In the genomic region with DNA sequence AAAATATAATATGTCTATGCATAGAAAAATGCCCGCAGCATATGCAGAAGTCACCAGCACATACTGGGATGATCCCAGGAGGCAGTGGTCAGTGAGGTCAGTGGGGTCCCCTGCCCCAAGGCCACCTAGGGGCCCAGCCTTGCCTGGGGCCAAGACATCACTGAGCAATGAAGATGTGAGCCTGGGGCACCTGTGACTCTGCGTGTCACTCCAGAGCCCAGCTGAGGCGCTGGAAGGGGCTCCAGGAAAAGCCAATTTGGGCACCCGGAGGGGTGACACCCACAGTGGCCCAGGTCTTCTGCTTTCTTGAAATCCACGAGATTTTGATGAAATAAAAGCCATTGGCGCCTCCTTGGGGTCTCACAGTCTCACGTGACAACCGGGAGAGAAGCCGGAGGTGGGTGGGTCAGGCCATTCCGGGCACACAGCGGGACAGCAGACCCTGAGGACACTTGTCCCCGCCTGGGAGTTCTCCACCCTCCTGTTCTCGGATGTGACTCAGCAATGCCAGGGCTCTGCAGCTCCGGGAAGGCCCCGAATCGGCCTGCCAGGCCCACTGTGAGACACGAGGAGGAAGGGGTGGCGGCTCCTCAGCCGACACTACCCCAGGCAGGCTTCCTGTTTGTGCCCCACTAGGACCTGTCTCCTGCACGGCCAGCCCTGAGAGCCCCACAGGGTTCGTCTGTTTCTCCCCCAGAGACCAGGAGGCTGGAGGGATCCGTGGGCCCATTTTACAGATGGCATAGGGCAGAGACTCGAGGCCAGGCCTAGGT, we compare ENCODE assay signal across 8 cellular contexts. TPM values are rescaled to one million over a fixed set of nuclear protein-coding genes. Genes with fewer than 3 reads are reported as not detected.
DNase-seq lines count a peak whose midpoint lies in the region; TF ChIP-seq lines count a peak whose summit lies in the region.

No MANE protein-coding gene starts in this region.

- H3K9me3 ChIP-seq in ascending aorta (no peaks in the 10 kb centered on the region), parathyroid adenoma (ENCODE audit: control insufficient read depth, low read length) (no peaks in the 10 kb centered on the region)

- H3K27me3 ChIP-seq in ascending aorta (no peaks in the 10 kb centered on the region), parathyroid adenoma (ENCODE audit: control insufficient read depth, insufficient read depth, low read length) (no peaks in the 10 kb centered on the region)

- no peak overlapping the region for H2AFZ ChIP-seq in parathyroid adenoma

- H3K27ac ChIP-seq in ascending aorta (peak overlapping the region; percentile 58 to 68), parathyroid adenoma (peak overlapping the region; percentile 70)

- H3K4me2 ChIP-seq in parathyroid adenoma (ENCODE audit: low read length): no peak overlapping the region

- no peaks in the 10 kb centered on the region for H3K36me3 ChIP-seq in ascending aorta
- H3K36me3 ChIP-seq in parathyroid adenoma (ENCODE audit: control insufficient read depth, insufficient read depth, low read length): no peaks in the 10 kb centered on the region

- H3K79me2 ChIP-seq in parathyroid adenoma: no peaks in the 10 kb centered on the region

- no peak overlapping the region for H3K4me3 ChIP-seq in ascending aorta
- no peak overlapping the region for H3K4me3 ChIP-seq in parathyroid adenoma (ENCODE audit: low read depth, low read length)

- intact Hi-C loops in ascending aorta (cut with DNase I): loop anchor here (1.0 to 5.0 kb wide), 2 partner anchors 66 to 118 kb away; no protein-coding TSS in a partner anchor

- H3K4me1 ChIP-seq in ascending aorta (peaks cover 3 to 6% of the 10 kb centered on the region in 2 donors), parathyroid adenoma (peaks cover 10% of the 10 kb centered on the region)

- DNase-seq in H4 (ENCODE audit: low spot score): peak; percentile 40
- DNase-seq in SKM-1 (lab: John Stamatoyannopoulos, UW; ENCODE audit: unreplicated experiment): peak; percentile 15
- DNase-seq in ascending aorta (ENCODE audit: low spot score in 2 of 2): peak; percentile 60 to 82
- DNase-seq in SHP77 treated with DMSO at 0.1 percent for 48 hours (lab: John Stamatoyannopoulos, UW): no peak
- DNase-seq in G401 (ENCODE audit: low spot score): no peak
- DNase-seq in AG08395 (ENCODE audit: low spot score): no peak
- no peak for DNase-seq in effector CD8-positive, alpha-beta T cell (lab: John Stamatoyannopoulos, UW)

- in situ Hi-C loops in G401 (cut with HindIII; ENCODE audit: low sequenced_read_pairs): no loop called here

- no peak overlapping the region for H3K9ac ChIP-seq in parathyroid adenoma

- no peak for TF ChIP-seq CTCF in ascending aorta (IDR thresholded peaks at IDR 0.05)
- no peak for TF ChIP-seq CTCF in parathyroid adenoma (IDR thresholded peaks at IDR 0.05)

RNA-seq across cellular contexts. Expression of a gene that starts 24.4 kb away (rescaled TPM):
- total RNA-seq in H4 (2014; rRNA removed; shearing (Covaris generic)): 4.7 and 4.9 TPM in 2 replicates
- 160 TPM for total RNA-seq in ascending aorta
- 9.2 and 10.3 TPM in 2 replicates for total RNA-seq in G401 (2014; rRNA removed; shearing (Covaris generic))

Comparison
In these comparisons a context has a peak if more than half of its experiments do, and no peak if none do; other contexts are left out.
1. DNase-seq: peak in H4 (single experiment), SKM-1 (single experiment) and ascending aorta (2 of 2); none in SHP77 treated with DMSO at 0.1 percent for 48 hours (single experiment), G401 (single experiment), AG08395 (single experiment) and effector CD8-positive, alpha-beta T cell (single experiment).
2. RNA of a gene that starts 24.4 kb away (total RNA-seq): 160 TPM in ascending aorta (single experiment); 9.2 to 10.3 TPM in G401 and 4.7 to 4.9 TPM in H4; every median in the first group is over 10 times any median in the second.